Comparison of ENCODE assay signal across 1 cellular context in the genomic region with DNA sequence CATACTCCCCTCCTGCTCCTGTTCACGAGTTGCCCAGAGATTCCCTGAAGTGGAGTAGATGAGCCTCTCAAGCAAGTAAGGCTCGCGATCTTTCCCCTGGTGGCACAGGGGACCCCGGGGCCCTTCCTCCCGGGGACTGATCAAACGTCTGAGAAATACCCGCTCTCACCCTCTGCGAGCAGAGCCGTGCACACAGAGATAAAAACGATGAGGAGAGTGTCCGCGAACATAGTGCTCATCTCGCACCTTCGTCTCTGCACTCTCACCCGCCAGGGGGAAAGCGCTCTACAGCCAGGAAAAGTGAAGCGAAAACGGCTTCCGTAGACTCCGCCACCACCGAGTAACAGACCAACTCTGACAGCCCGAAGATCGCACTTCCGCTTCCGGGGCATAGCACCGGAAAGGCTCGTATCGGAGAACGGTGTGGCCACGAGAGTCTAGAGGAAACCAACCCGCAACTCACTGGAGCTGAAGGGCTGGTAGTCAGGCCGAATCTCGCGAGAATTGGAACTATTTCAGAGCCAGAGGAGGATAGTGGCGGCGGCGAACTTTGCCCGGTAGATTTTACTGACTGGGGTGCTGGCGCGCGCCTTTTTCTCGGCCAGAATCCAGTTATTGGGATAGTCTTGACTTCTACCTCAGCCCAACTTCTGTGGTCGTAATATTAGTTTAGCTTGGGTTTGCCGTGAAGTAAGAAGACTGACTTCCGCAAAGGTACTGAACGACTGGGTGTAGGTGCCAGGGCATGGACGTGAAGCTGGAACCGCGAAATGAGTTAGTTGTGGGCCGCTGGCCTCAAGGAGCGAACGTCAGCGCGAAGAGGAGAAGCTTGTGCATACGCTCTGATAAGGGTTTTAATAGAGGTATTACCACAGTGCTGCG.
TF ChIP-seq lines count a peak whose summit lies in the region.

TMCO1 (minus strand) TSS at position 356 of the 882 bp plus-strand sequence; CDS start at position 239, 117 bp downstream.

TF ChIP-seq in WTC11, 78 proteins besides CTCF, POLR2A, EP300 and RAD21 (continued from another document):
- no peak for TF ChIP-seq ZMAT4 (CRISPR knock-in tag; IDR thresholded peaks at IDR 0.05)
- no peak for TF ChIP-seq SMAD4 (CRISPR knock-in tag; IDR thresholded peaks at IDR 0.05)
- no peak for TF ChIP-seq TCF7 (CRISPR knock-in tag; IDR thresholded peaks at IDR 0.05; ENCODE audit: low read depth)
- TF ChIP-seq FOXJ3 (CRISPR knock-in tag; IDR thresholded peaks at IDR 0.05; ENCODE audit: borderline replicate concordance): no peak
- TF ChIP-seq FOXP1 (CRISPR knock-in tag; IDR thresholded peaks at IDR 0.05; ENCODE audit: borderline replicate concordance): 0 out of 2 replicates have a peak, but pooled peaks have one; percentile 26
- TF ChIP-seq TP53 (CRISPR knock-in tag; IDR thresholded peaks at IDR 0.05): no peak
- TF ChIP-seq EMX1 (CRISPR knock-in tag; IDR thresholded peaks at IDR 0.05): no peak
- TF ChIP-seq, protein P1, sequence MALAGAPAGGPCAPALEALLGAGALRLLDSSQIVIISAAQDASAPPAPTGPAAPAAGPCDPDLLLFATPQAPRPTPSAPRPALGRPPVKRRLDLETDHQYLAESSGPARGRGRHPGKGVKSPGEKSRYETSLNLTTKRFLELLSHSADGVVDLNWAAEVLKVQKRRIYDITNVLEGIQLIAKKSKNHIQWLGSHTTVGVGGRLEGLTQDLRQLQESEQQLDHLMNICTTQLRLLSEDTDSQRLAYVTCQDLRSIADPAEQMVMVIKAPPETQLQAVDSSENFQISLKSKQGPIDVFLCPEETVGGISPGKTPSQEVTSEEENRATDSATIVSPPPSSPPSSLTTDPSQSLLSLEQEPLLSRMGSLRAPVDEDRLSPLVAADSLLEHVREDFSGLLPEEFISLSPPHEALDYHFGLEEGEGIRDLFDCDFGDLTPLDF (CRISPR knock-in tag; IDR thresholded peaks at IDR 0.05): no peak
- no peak for TF ChIP-seq ZNF138 (CRISPR knock-in tag; conservative IDR thresholded peaks at IDR 0.05)
- TF ChIP-seq CBFB (CRISPR knock-in tag; IDR thresholded peaks at IDR 0.05; ENCODE audit: low read depth): no peak
- TF ChIP-seq, protein P2, sequence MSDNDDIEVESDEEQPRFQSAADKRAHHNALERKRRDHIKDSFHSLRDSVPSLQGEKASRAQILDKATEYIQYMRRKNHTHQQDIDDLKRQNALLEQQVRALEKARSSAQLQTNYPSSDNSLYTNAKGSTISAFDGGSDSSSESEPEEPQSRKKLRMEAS (CRISPR knock-in tag; IDR thresholded peaks at IDR 0.05): peak; percentile 82
